Comparison of ENCODE assay signal across 14 cellular contexts in genomic region chr17:78063489-78063888, GRCh38.
A peak's percentile ranks its signal among the peaks of the same experiment; 100 is the strongest.
DNase-seq lines count a peak whose midpoint lies in the region; ATAC-seq and TF ChIP-seq lines count a peak whose summit lies in the region.
"Had no signal": no experiment of that assay in that cellular context is flagged by ENCODE, and none has a peak within 500 bp of the region (broad histone marks: within the 10 kb centered on the region; RNA-seq: fewer than 3 reads in every experiment).

No MANE protein-coding gene starts in this region.

- no peaks in the 10 kb centered on the region for H3K36me3 ChIP-seq in PC-9 (ENCODE audit: low read depth)

- H3K9me2 ChIP-seq in PC-9 (ENCODE audit: insufficient read depth): no peaks in the 10 kb centered on the region

- no peaks in the 10 kb centered on the region for H4K20me1 ChIP-seq in PC-9 (ENCODE audit: insufficient read depth)

- intact Hi-C loops in PC-9 (cut with micrococcal nuclease; ENCODE audit: unreplicated experiment): no loop called here

- no peak for TF ChIP-seq CTCF in PC-9 (conservative IDR thresholded peaks at IDR 0.05)

- H3K27me3 ChIP-seq in PC-9 (ENCODE audit: insufficient read depth, low read depth): peaks cover 30% of the 10 kb centered on the region; the same call in 1 of the 2 replicates
- H3K27me3 ChIP-seq: BE2C had no signal

- BruUV-seq in PC-9 (replicated peaks; lab: Mats Ljungman, UMichigan): no TSS peak

- H3K4me2 ChIP-seq in PC-9: no peak overlapping the region
- H3K4me2 ChIP-seq: GM23338 had no signal

- no peak overlapping the region for H3K27ac ChIP-seq in PC-9
- H3K27ac ChIP-seq: C4-2B, HL-60 had no signal

- H3K9me3 Mint-ChIP-seq in activated T-cell treated with anti-CD3 and anti-CD28 coated beads, Interleukin-2, amount 50 U/mL, for 24 hours: no peaks in the 10 kb centered on the region
- H3K9me3 Mint-ChIP-seq in stimulated activated naive CD8-positive, alpha-beta T cell treated with anti-CD3 and anti-CD28 coated beads, Interleukin-15, amount 100 ng/mL, for 72 hours: no peaks in the 10 kb centered on the region
- H3K9me3 Mint-ChIP-seq in activated T-helper 17 cell treated with anti-CD3 and anti-CD28 coated beads, Interleukin-2, amount 50 U/mL, for 72 hours: no peaks in the 10 kb centered on the region
- no peaks in the 10 kb centered on the region for H3K9me3 Mint-ChIP-seq in stimulated activated naive B cell treated with anti-CD40 and anti-IgM and Interleukin-4, amounts not matched to agents 10 μg/mL and 1 μg/mL and 100 μg/mL, for 72 hours
- H3K9me3 Mint-ChIP-seq: GM23338 had no signal

- CTCF ChIA-PET in PC-9 (lab: Charles Lee): no interaction called here

- no peak for DNase-seq in activated T-cell treated with anti-CD3 and anti-CD28 coated beads, Interleukin-2, amount 50 U/mL, for 24 hours
- no peak for DNase-seq in activated T-cell treated with anti-CD3 and anti-CD28 coated beads for 4 hours
- DNase-seq in stimulated activated naive CD8-positive, alpha-beta T cell treated with anti-CD3 and anti-CD28 coated beads, Interleukin-15, amount 100 ng/mL, for 72 hours: no peak
- DNase-seq in stimulated activated naive CD8-positive, alpha-beta T cell treated with anti-CD3 and anti-CD28 coated beads, Interleukin-15, Interleukin-2, amounts not matched to agents 100 U/mL and 50 U/mL, for 24 hours: no peak
- no peak for DNase-seq in stimulated activated naive B cell treated with anti-CD40 and anti-IgM and Interleukin-4, amounts not matched to agents 10 μg/mL and 1 μg/mL and 100 μg/mL, for 72 hours
- DNase-seq in PC-9: no peak
- DNase-seq: BE2C, DMS53, H7 had no signal

- POLR2A ChIA-PET in PC-9 (lab: Charles Lee; ENCODE audit: unreplicated experiment): no interaction called here

- no peaks in the 10 kb centered on the region for H3K9me3 ChIP-seq in PC-9 (ENCODE audit: insufficient read depth, low read depth)
- H3K9me3 ChIP-seq: BE2C had no signal

- H3F3A ChIP-seq in PC-9 (ENCODE audit: insufficient read depth, low read depth): no peaks in the 10 kb centered on the region

- H3K27me3 Mint-ChIP-seq in activated T-cell treated with anti-CD3 and anti-CD28 coated beads, Interleukin-2, amount 50 U/mL, for 24 hours: no peaks in the 10 kb centered on the region
- no peaks in the 10 kb centered on the region for H3K27me3 Mint-ChIP-seq in stimulated activated naive CD8-positive, alpha-beta T cell treated with anti-CD3 and anti-CD28 coated beads, Interleukin-15, amount 100 ng/mL, for 72 hours
- H3K27me3 Mint-ChIP-seq in activated T-helper 17 cell treated with anti-CD3 and anti-CD28 coated beads, Interleukin-2, amount 50 U/mL, for 72 hours: no peaks in the 10 kb centered on the region
- no peaks in the 10 kb centered on the region for H3K27me3 Mint-ChIP-seq in stimulated activated naive B cell treated with anti-CD40 and anti-IgM and Interleukin-4, amounts not matched to agents 10 μg/mL and 1 μg/mL and 100 μg/mL, for 72 hours

- ATAC-seq in stimulated activated naive CD8-positive, alpha-beta T cell treated with anti-CD3 and anti-CD28 coated beads, Interleukin-15, amount 100 ng/mL, for 72 hours: peak; percentile 45
- no peak for ATAC-seq in stimulated activated naive CD8-positive, alpha-beta T cell treated with anti-CD3 and anti-CD28 coated beads, Interleukin-15, Interleukin-2, amounts not matched to agents 100 U/mL and 50 U/mL, for 24 hours
- peak; percentile 92 for ATAC-seq in activated T-helper 17 cell treated with anti-CD3 and anti-CD28 coated beads, Interleukin-2, amount 50 U/mL, for 72 hours (replicated peaks)
- ATAC-seq in stimulated activated naive B cell treated with anti-CD40 and anti-IgM and Interleukin-4, amounts not matched to agents 10 μg/mL and 1 μg/mL and 100 μg/mL, for 72 hours (replicated peaks): peak; percentile 48 to 54
- no peak for ATAC-seq in GM18867 (IDR thresholded peaks at IDR 0.05; ENCODE audit: unreplicated experiment)
- ATAC-seq: GM23338 had no signal

- H2AFZ ChIP-seq in PC-9: no peak overlapping the region
- H2AFZ ChIP-seq: GM23338 had no signal

- no peaks in the 10 kb centered on the region for H3K79me2 ChIP-seq in PC-9 (ENCODE audit: low read depth)

- H3K4me3 Mint-ChIP-seq in activated T-cell treated with anti-CD3 and anti-CD28 coated beads, Interleukin-2, amount 50 U/mL, for 24 hours: no peak overlapping the region
- H3K4me3 Mint-ChIP-seq in stimulated activated naive CD8-positive, alpha-beta T cell treated with anti-CD3 and anti-CD28 coated beads, Interleukin-15, amount 100 ng/mL, for 72 hours: no peak overlapping the region
- H3K4me3 Mint-ChIP-seq in activated T-helper 17 cell treated with anti-CD3 and anti-CD28 coated beads, Interleukin-2, amount 50 U/mL, for 72 hours: no peak overlapping the region
- no peak overlapping the region for H3K4me3 Mint-ChIP-seq in stimulated activated naive B cell treated with anti-CD40 and anti-IgM and Interleukin-4, amounts not matched to agents 10 μg/mL and 1 μg/mL and 100 μg/mL, for 72 hours
- H3K4me3 Mint-ChIP-seq: GM23338 had no signal

- H3K4me1 Mint-ChIP-seq in activated T-cell treated with anti-CD3 and anti-CD28 coated beads, Interleukin-2, amount 50 U/mL, for 24 hours (ENCODE audit: low read depth): peaks cover 33% of the 10 kb centered on the region
- peaks cover 30% of the 10 kb centered on the region for H3K4me1 Mint-ChIP-seq in stimulated activated naive CD8-positive, alpha-beta T cell treated with anti-CD3 and anti-CD28 coated beads, Interleukin-15, amount 100 ng/mL, for 72 hours
- H3K4me1 Mint-ChIP-seq in activated T-helper 17 cell treated with anti-CD3 and anti-CD28 coated beads, Interleukin-2, amount 50 U/mL, for 72 hours: no peaks in the 10 kb centered on the region
- H3K4me1 Mint-ChIP-seq in stimulated activated naive B cell treated with anti-CD40 and anti-IgM and Interleukin-4, amounts not matched to agents 10 μg/mL and 1 μg/mL and 100 μg/mL, for 72 hours: peaks cover 0 to 6% of the 10 kb centered on the region in 2 donors
- H3K4me1 Mint-ChIP-seq: GM23338 had no signal

- H3K4me3 ChIP-seq in PC-9: no peak overlapping the region
- H3K4me3 ChIP-seq: GM23338 had no signal

- peaks cover 34% of the 10 kb centered on the region for H3K36me3 Mint-ChIP-seq in activated T-cell treated with anti-CD3 and anti-CD28 coated beads, Interleukin-2, amount 50 U/mL, for 24 hours (ENCODE audit: low read depth)
- H3K36me3 Mint-ChIP-seq in activated T-helper 17 cell treated with anti-CD3 and anti-CD28 coated beads, Interleukin-2, amount 50 U/mL, for 72 hours (ENCODE audit: low read depth): peaks cover 28% of the 10 kb centered on the region
- peaks cover 2 to 11% of the 10 kb centered on the region in 2 donors for H3K36me3 Mint-ChIP-seq in stimulated activated naive B cell treated with anti-CD40 and anti-IgM and Interleukin-4, amounts not matched to agents 10 μg/mL and 1 μg/mL and 100 μg/mL, for 72 hours

- H3K4me1 ChIP-seq in PC-9 (replicated peaks; ENCODE audit: insufficient read depth): no peaks in the 10 kb centered on the region
- H3K4me1 ChIP-seq: BE2C had no signal

- H3K27ac Mint-ChIP-seq in activated T-cell treated with anti-CD3 and anti-CD28 coated beads, Interleukin-2, amount 50 U/mL, for 24 hours: peak overlapping the region; percentile 71
- H3K27ac Mint-ChIP-seq in stimulated activated naive CD8-positive, alpha-beta T cell treated with anti-CD3 and anti-CD28 coated beads, Interleukin-15, amount 100 ng/mL, for 72 hours: peak overlapping the region in 1 of 2 donors; percentile 2
- H3K27ac Mint-ChIP-seq in activated T-helper 17 cell treated with anti-CD3 and anti-CD28 coated beads, Interleukin-2, amount 50 U/mL, for 72 hours: peak overlapping the region; percentile 18
- no peak overlapping the region for H3K27ac Mint-ChIP-seq in stimulated activated naive B cell treated with anti-CD40 and anti-IgM and Interleukin-4, amounts not matched to agents 10 μg/mL and 1 μg/mL and 100 μg/mL, for 72 hours
- H3K27ac Mint-ChIP-seq: GM23338 had no signal

Comparison
In these comparisons a context has a peak if more than half of its experiments do, and no peak if none do; other contexts are left out.
1. ATAC-seq: peak in stimulated activated naive CD8-positive, alpha-beta T cell treated with anti-CD3 and anti-CD28 coated beads, Interleukin-15, amount 100 ng/mL, for 72 hours (single experiment), activated T-helper 17 cell treated with anti-CD3 and anti-CD28 coated beads, Interleukin-2, amount 50 U/mL, for 72 hours (single experiment) and stimulated activated naive B cell treated with anti-CD40 and anti-IgM and Interleukin-4, amounts not matched to agents 10 μg/mL and 1 μg/mL and 100 μg/mL, for 72 hours (2 of 2); none in stimulated activated naive CD8-positive, alpha-beta T cell treated with anti-CD3 and anti-CD28 coated beads, Interleukin-15, Interleukin-2, amounts not matched to agents 100 U/mL and 50 U/mL, for 24 hours (single experiment) and GM18867 (single experiment).